8 cellular contexts compared by ENCODE assay signal in the genomic region with DNA sequence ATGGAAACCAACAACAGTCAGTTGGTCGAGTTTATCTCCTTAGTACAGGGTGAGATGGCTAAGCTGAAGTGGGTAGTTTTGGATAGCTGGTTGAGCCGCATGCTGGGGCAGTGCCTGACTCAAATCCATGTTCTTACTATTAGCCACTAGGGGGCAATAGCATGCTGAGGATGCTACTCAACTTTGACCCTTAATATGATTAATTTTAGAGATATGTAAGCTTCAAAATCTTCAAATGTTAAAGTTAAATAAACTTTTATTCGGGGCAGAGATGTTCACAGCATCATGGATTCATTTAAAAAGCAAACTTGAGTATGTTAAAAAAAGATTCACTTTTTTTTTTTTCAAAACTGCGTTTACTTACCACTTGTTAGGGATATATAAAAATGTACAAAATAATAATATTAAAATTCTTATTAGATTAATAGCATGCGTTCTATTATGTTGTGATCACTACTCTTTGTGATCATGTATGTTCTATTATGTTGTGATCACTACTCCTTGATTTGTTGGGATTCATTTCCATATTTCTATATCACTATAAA. TPM values are rescaled to one million over a fixed set of nuclear protein-coding genes. Genes with fewer than 3 reads are reported as not detected.
DNase-seq lines count a peak whose midpoint lies in the region; ATAC-seq and TF ChIP-seq lines count a peak whose summit lies in the region.

No MANE protein-coding gene starts in this region.

- no peak overlapping the region for H2BK120ac ChIP-seq in IMR-90 (ENCODE audit: low read depth, low read length)

- no peak overlapping the region for H3K4me2 ChIP-seq in IMR-90 (ENCODE audit: low read depth, low read length)

- H4K5ac ChIP-seq in IMR-90 (ENCODE audit: low read depth, low read length), result no peak overlapping the region

- TF ChIP-seq POLR2A in IMR-90 (IDR thresholded peaks at IDR 0.05; ENCODE audit: low read depth, low read length), result no peak
- no peak for TF ChIP-seq POLR2A in right lobe of liver (IDR thresholded peaks at IDR 0.05)
- no peak for TF ChIP-seq POLR2A in testis (IDR thresholded peaks at IDR 0.05)

- H3K36me3 ChIP-seq in IMR-90 (ENCODE audit: control insufficient read depth, insufficient read depth, low read length) (no peaks in the 10 kb centered on the region), right lobe of liver (no peaks in the 10 kb centered on the region), testis (ENCODE audit: low read depth, missing control alignments) (no peaks in the 10 kb centered on the region)

- WGBS in IMR-90 (ENCODE audit: extremely low coverage in 2 of 2, insufficient read length in 1 of 2), 2 experiments, result no CpG with 5 or more reads among the region's 5 CpGs
- 24% methylated on average over 5 of the region's 5 CpGs for WGBS in right lobe of liver (ENCODE audit: insufficient coverage, low coverage, low lambda C conversion rate, missing lambda C conversion rate)
- 37 to 43% methylated on average over 5 of the region's 5 CpGs for WGBS in testis, 2 donors

- no peak overlapping the region for H3K56ac ChIP-seq in IMR-90 (ENCODE audit: extremely low read depth, insufficient read depth, low read length)

- H2BK15ac ChIP-seq in IMR-90 (ENCODE audit: low read depth, low read length), result no peak overlapping the region

- H3K23ac ChIP-seq in IMR-90 (ENCODE audit: low read depth, low read length), result no peak overlapping the region

- H4K8ac ChIP-seq in IMR-90 (ENCODE audit: low read depth in 2 of 2, low read length in 2 of 2), result no peak overlapping the region

- in situ Hi-C loops in IMR-90 (cut with MboI; ENCODE audit: low sequenced_read_pairs) (no loop called here), SK-MEL-5 (cut with HindIII; ENCODE audit: low pct_unique_long_range_greater_than_20kb, low sequenced_read_pairs) (no loop called here)

- peak; percentile 64 for TF ChIP-seq RAD21 in IMR-90 (IDR thresholded peaks at IDR 0.05; ENCODE audit: low read length)

- no peak overlapping the region for H2AK9ac ChIP-seq in IMR-90 (replicated peaks; ENCODE audit: low read depth, low read length, poor library complexity)

- no peak overlapping the region for H3K18ac ChIP-seq in IMR-90 (ENCODE audit: low read depth, low read length)

- H3K27ac ChIP-seq in IMR-90 (ENCODE audit: insufficient read depth, low read length) (no peak overlapping the region), right lobe of liver (no peak overlapping the region), testis (no peak overlapping the region)

- dilution Hi-C loops in IMR-90 (cut with HindIII; ENCODE audit: low sequenced_read_pairs, unreplicated experiment), result no loop called here

- H3K79me1 ChIP-seq in IMR-90 (ENCODE audit: low read depth in 1 of 2, low read length in 2 of 2), result no peaks in the 10 kb centered on the region

- BruUV-seq in IMR-90 (replicated peaks; lab: Mats Ljungman, UMichigan), result no TSS peak

- no peaks in the 10 kb centered on the region for H4K20me1 ChIP-seq in IMR-90 (ENCODE audit: insufficient read depth, low read length)

- H3K27me3 ChIP-seq in IMR-90 (ENCODE audit: control insufficient read depth, insufficient read depth, low read length) (peaks cover 7% of the 10 kb centered on the region), right lobe of liver (no peaks in the 10 kb centered on the region), testis (no peaks in the 10 kb centered on the region)

- H2AK5ac ChIP-seq in IMR-90 (ENCODE audit: low read depth, low read length), result no peak overlapping the region

- TF ChIP-seq CTCF in GM20000 (IDR thresholded peaks at IDR 0.05; ENCODE audit: extremely low read depth, missing control alignments) (peak; percentile 34), IMR-90 (conservative IDR thresholded peaks at IDR 0.05; ENCODE audit: low read depth, low read length) (peak; percentile 79), right lobe of liver (IDR thresholded peaks at IDR 0.05) (peak; percentile 65 to 89 (median 86)), testis (IDR thresholded peaks at IDR 0.05) (peak; percentile 54 to 71 (median 59))

- POLR2A ChIA-PET in IMR-90 (lab: Charles Lee; ENCODE audit: unreplicated experiment), result no interaction called here

- no peak overlapping the region for H3K14ac ChIP-seq in IMR-90 (replicated peaks; ENCODE audit: low read depth, low read length)

- H4K91ac ChIP-seq in IMR-90 (ENCODE audit: insufficient read depth, low read depth, low read length), result no peak overlapping the region

- no peak overlapping the region for H3K9ac ChIP-seq in IMR-90 (ENCODE audit: low read depth, low read length)

- peak; percentile 97 for ATAC-seq in IMR-90 (ENCODE audit: low read depth)
- ATAC-seq in right lobe of liver, result peak; percentile 86 to 94 (median 88)
- ATAC-seq in GM21786 (IDR thresholded peaks at IDR 0.05; ENCODE audit: unreplicated experiment), result no peak

- H3K9me3 ChIP-seq in IMR-90 (ENCODE audit: control insufficient read depth, insufficient read depth, low read length), result no peaks in the 10 kb centered on the region
- H3K9me3 ChIP-seq in right lobe of liver, result no peaks in the 10 kb centered on the region
- no peaks in the 10 kb centered on the region for H3K9me3 ChIP-seq in testis

- DNase-seq in DMS153 treated with DMSO at 0.1 percent for 48 hours (lab: John Stamatoyannopoulos, UW; ENCODE audit: unreplicated experiment) (peak; percentile 33), GM20000 (ENCODE audit: low spot score) (peak; percentile 68), IMR-90 (peak; percentile 61), SK-MEL-5 (ENCODE audit: low read depth, low spot score) (peak; percentile 68), cerebellum (ENCODE audit: low spot score) (peak; percentile 22), right lobe of liver (no peak), testis (peak; percentile 23)

- H2AFZ ChIP-seq in IMR-90 (replicated peaks; ENCODE audit: low read length, poor library complexity), result peak overlapping the region; percentile 58

- H3K4me1 ChIP-seq in IMR-90 (ENCODE audit: control insufficient read depth, insufficient read depth, low read length) (no peaks in the 10 kb centered on the region), right lobe of liver (no peaks in the 10 kb centered on the region), testis (no peaks in the 10 kb centered on the region)

- no peak overlapping the region for H2BK5ac ChIP-seq in IMR-90 (ENCODE audit: low read depth, low read length, poor library complexity, severe bottlenecking)

- intact Hi-C loops in IMR-90 (cut with micrococcal nuclease), result loop anchor here (5.0 to 10.0 kb wide), 3 partner anchors 75 to 212 kb away; no protein-coding TSS in a partner anchor
- intact Hi-C loops in right lobe of liver (cut with DNase I), result no loop called here
- intact Hi-C loops in testis (cut with DNase I; ENCODE audit: low total_unique reads), result no loop called here

- no peaks in the 10 kb centered on the region for H3K9me1 ChIP-seq in IMR-90 (ENCODE audit: insufficient read depth, low read length)

- H3K4me3 ChIP-seq in IMR-90 (ENCODE audit: insufficient read depth, low read depth, low read length) (no peak overlapping the region), right lobe of liver (no peak overlapping the region), testis (no peak overlapping the region)

- no peak overlapping the region for H3K4ac ChIP-seq in IMR-90 (ENCODE audit: low read depth, low read length)

- CTCF ChIA-PET in IMR-90 (lab: Yijun Ruan, JAX), result interaction anchor here (0.6 to 2.0 kb wide), 24 partner anchors 10 to 252 kb away, joined by 3 to 9 read pairs (median 3); no protein-coding TSS in a partner anchor

- no peak overlapping the region for H2BK20ac ChIP-seq in IMR-90 (ENCODE audit: low read depth, low read length)

TF ChIP-seq in IMR-90, 13 proteins besides CTCF, POLR2A, EP300 and RAD21:
- TF ChIP-seq FOS (IDR thresholded peaks at IDR 0.05; ENCODE audit: low read depth, low read length), result no peak
- no peak for TF ChIP-seq MXI1 (IDR thresholded peaks at IDR 0.05; ENCODE audit: borderline replicate concordance, low read depth, low read length)
- no peak for TF ChIP-seq NFE2L2 (IDR thresholded peaks at IDR 0.05; ENCODE audit: low read depth, low read length)
- TF ChIP-seq SMC3 (IDR thresholded peaks at IDR 0.05; ENCODE audit: low read depth, low read length), result peak; percentile 42; the same call in 1 of the 2 replicates
- no peak for TF ChIP-seq RFX5 (IDR thresholded peaks at IDR 0.05; ENCODE audit: low read depth, low read length)
- no peak for TF ChIP-seq MAZ (IDR thresholded peaks at IDR 0.05; ENCODE audit: borderline replicate concordance, low read depth, low read length)
- no peak for TF ChIP-seq CEBPB (IDR thresholded peaks at IDR 0.05; ENCODE audit: low read depth, low read length)
- TF ChIP-seq, protein P1, sequence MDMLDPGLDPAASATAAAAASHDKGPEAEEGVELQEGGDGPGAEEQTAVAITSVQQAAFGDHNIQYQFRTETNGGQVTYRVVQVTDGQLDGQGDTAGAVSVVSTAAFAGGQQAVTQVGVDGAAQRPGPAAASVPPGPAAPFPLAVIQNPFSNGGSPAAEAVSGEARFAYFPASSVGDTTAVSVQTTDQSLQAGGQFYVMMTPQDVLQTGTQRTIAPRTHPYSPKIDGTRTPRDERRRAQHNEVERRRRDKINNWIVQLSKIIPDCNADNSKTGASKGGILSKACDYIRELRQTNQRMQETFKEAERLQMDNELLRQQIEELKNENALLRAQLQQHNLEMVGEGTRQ (IDR thresholded peaks at IDR 0.05; ENCODE audit: low read depth, low read length), result no peak

RNA-seq across cellular contexts. Expression of gene C9orf153, which starts 57.0 kb away (rescaled TPM):
- not detected in 2 replicates for total RNA-seq in IMR-90 (2012; rRNA removed)
- not detected in 2 replicates for polyA plus RNA-seq in IMR-90 (2012; rRNA removed)
- polyA plus RNA-seq in IMR-90 (2012; cell fraction: cytosol; rRNA removed), result not detected in 2 replicates
- polyA plus RNA-seq in IMR-90 (2012; cell fraction: nucleus; rRNA removed; ENCODE audit: low replicate concordance), result 0.07 TPM in 1 of 2 replicates, not detected in the other
- total RNA-seq in SK-MEL-5 (2014; rRNA removed; shearing (Covaris generic)), result 0.98 TPM in 1 of 2 replicates, not detected in the other
- 0.23 TPM in 1 of 2 replicates, not detected in the other for polyA plus RNA-seq in SK-MEL-5 (2015; cell fraction: cytosol; rRNA removed)
- not detected in 2 replicates for polyA plus RNA-seq in SK-MEL-5 (2015; cell fraction: nucleus; rRNA removed)
- total RNA-seq in cerebellum, result 1.6 TPM
- under 1 TPM in 4 of 6 experiments, not detected in 2; 0.19 to 0.54 (median 0.31) TPM for total RNA-seq in right lobe of liver
- total RNA-seq in testis, result 10 to 100 TPM in 1 of 2 donors, 1 to 10 TPM in 1; 5.0 to 10.2 TPM
- 24.4 TPM for polyA plus RNA-seq in testis (ENCODE audit: insufficient read depth, low read depth, low replicate concordance)

Comparison
In these comparisons a context has a peak if more than half of its experiments do, and no peak if none do; other contexts are left out.
1. DNase-seq: peak in DMS153 treated with DMSO at 0.1 percent for 48 hours (single experiment), GM20000 (single experiment), IMR-90 (single experiment), SK-MEL-5 (single experiment), cerebellum (single experiment) and testis (single experiment); none in right lobe of liver (0 of 3).
2. CTCF ChIP-seq: peak in every context shown above with its lines; median percentile 86 in right lobe of liver; 79 in IMR-90; 59 in testis; 34 in GM20000.